ENCODE assay signal across 1 cellular context in the genomic region with DNA sequence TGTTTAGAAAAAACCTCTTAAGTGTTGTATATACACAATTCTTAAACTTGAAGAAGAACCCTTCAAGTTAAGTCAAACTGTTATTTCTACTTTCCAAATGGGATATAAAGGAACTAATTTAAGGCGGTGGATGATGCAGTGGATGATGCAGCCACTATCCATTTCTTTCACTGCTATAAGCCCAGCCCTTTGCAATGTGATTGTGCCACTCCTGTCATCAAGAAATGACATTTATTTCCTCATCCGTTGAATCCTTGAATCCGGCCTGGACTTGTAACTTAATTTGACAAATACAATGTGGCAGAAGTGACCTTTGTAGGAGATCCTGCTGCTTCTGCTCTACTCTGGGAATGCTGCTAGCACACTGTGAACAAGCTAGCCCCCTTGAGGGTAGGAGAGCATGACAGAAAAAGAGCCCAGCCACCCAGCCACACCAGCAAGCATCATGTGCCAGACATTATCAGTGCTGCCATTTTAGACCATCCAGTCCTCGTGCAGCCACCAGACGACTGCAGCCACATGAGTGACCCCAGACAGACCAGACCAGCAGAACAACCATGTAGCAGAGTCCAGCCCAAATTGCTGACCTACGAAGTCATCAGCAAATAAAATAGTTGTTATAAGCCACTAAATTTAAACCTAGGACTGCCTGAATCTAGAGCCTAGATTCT.
TF ChIP-seq lines count a peak whose summit lies in the region.

No MANE protein-coding gene starts in this region.

TF ChIP-seq in IMR-90, 13 proteins besides CTCF, POLR2A, EP300 and RAD21 (continued from another document):
- no peak for TF ChIP-seq CEBPB (IDR thresholded peaks at IDR 0.05; ENCODE audit: low read depth, low read length)
- no peak for TF ChIP-seq RCOR1 (IDR thresholded peaks at IDR 0.05; ENCODE audit: insufficient replicate concordance, low read length)
